ENCODE assay signal across 1 cellular context in genomic region chr14:72909163-72909562, GRCh38.
TF ChIP-seq lines count a peak whose summit lies in the region.

No MANE protein-coding gene starts in this region.

TF ChIP-seq in IMR-90, 13 proteins besides CTCF, POLR2A, EP300 and RAD21:
- TF ChIP-seq MXI1 (IDR thresholded peaks at IDR 0.05; ENCODE audit: borderline replicate concordance, low read depth, low read length) (no peak), BHLHE40 (IDR thresholded peaks at IDR 0.05; ENCODE audit: low read depth, low read length) (no peak), FOS (IDR thresholded peaks at IDR 0.05; ENCODE audit: low read depth, low read length) (no peak), RCOR1 (IDR thresholded peaks at IDR 0.05; ENCODE audit: insufficient replicate concordance, low read length) (no peak), CHD1 (IDR thresholded peaks at IDR 0.05; ENCODE audit: low read depth, low read length) (no peak)
